10 cellular contexts compared by ENCODE assay signal in genomic region chr2:42962521-42962953, GRCh38.
DNase-seq lines count a peak whose midpoint lies in the region; ATAC-seq and TF ChIP-seq lines count a peak whose summit lies in the region.
"Had no signal": no experiment of that assay in that cellular context is flagged by ENCODE, and none has a peak within 500 bp of the region (broad histone marks: within the 10 kb centered on the region; RNA-seq: fewer than 3 reads in every experiment).

No MANE protein-coding gene starts in this region.

- H3K27ac ChIP-seq in breast epithelium (peak overlapping the region; percentile 91 to 92), mammary epithelial cell (ENCODE audit: insufficient read depth, low read depth, low read length) (no peak overlapping the region), urinary bladder (ENCODE audit: low read depth) (peak overlapping the region; percentile 63), colonic mucosa (no peak overlapping the region)

- intact Hi-C loops in breast epithelium (cut with DNase I; ENCODE audit: low total_unique reads) (no loop called here), mammary epithelial cell (cut with micrococcal nuclease) (no loop called here), colonic mucosa (cut with DNase I) (no loop called here)

- H3K4me1 ChIP-seq in breast epithelium = peaks cover 17 to 19% of the 10 kb centered on the region in 2 donors
- H3K4me1 ChIP-seq in mammary epithelial cell (ENCODE audit: insufficient read depth, low read length) = peaks cover 20% of the 10 kb centered on the region
- H3K4me1 ChIP-seq in urinary bladder (ENCODE audit: insufficient read depth) = peaks cover 2% of the 10 kb centered on the region
- H3K4me1 ChIP-seq in colonic mucosa = no peaks in the 10 kb centered on the region

- peak; percentile 45 for ATAC-seq in activated CD8-positive, alpha-beta T cell treated with anti-CD3 and anti-CD28 coated beads, Interleukin-2, amount 10 ng/mL, durations not matched to agents 7 days and 5 days

- no peaks in the 10 kb centered on the region for H3K79me2 ChIP-seq in mammary epithelial cell (ENCODE audit: insufficient read depth, low read length)

- TF ChIP-seq POLR2A in breast epithelium (IDR thresholded peaks at IDR 0.05) = no peak

- H3K4me3 ChIP-seq in breast epithelium = no peak overlapping the region
- no peak overlapping the region for H3K4me3 ChIP-seq in mammary epithelial cell (replicated peaks in 1 of 3; ENCODE audit: insufficient read depth in 1 of 3, low read depth in 2 of 3, low read length in 3 of 3)
- no peak overlapping the region for H3K4me3 ChIP-seq in urinary bladder (ENCODE audit: low read depth, low read length)
- no peak overlapping the region for H3K4me3 ChIP-seq in colonic mucosa

- no peaks in the 10 kb centered on the region for H3K36me3 Mint-ChIP-seq in activated CD8-positive, alpha-beta T cell treated with anti-CD3 and anti-CD28 coated beads, Interleukin-2, amount 10 ng/mL, durations not matched to agents 7 days and 5 days (ENCODE audit: low read depth)
- H3K36me3 Mint-ChIP-seq in mesothelial cell of epicardium = no peaks in the 10 kb centered on the region

- DNase-seq in breast epithelium (ENCODE audit: low spot score in 2 of 2) = no peak
- DNase-seq in mammary epithelial cell = no peak
- DNase-seq in activated CD8-positive, alpha-beta T cell treated with anti-CD3 and anti-CD28 coated beads, Interleukin-2, amount 10 ng/mL, durations not matched to agents 7 days and 5 days = peak; percentile 33
- no peak for DNase-seq in mesothelial cell of epicardium (ENCODE audit: low spot score in 2 of 2, unreplicated experiment in 2 of 2)
- DNase-seq in HCEC 1CT = no peak
- no peak for DNase-seq in COLO668 (lab: John Stamatoyannopoulos, UW; ENCODE audit: unreplicated experiment)
- no peak for DNase-seq in colonic mucosa
- DNase-seq: NCI-H146, occipital lobe had no signal

- in situ Hi-C loops in mammary epithelial cell (cut with MboI; ENCODE audit: low sequenced_read_pairs in 2 of 2) = loop anchor here in 1 of 2 donors (10.0 kb wide), 1 partner anchor 522 kb away; no protein-coding TSS in a partner anchor

- H4K20me1 ChIP-seq in mammary epithelial cell (ENCODE audit: insufficient read depth, low read length) = no peaks in the 10 kb centered on the region

- peaks cover 18% of the 10 kb centered on the region for H3K27me3 Mint-ChIP-seq in activated CD8-positive, alpha-beta T cell treated with anti-CD3 and anti-CD28 coated beads, Interleukin-2, amount 10 ng/mL, durations not matched to agents 7 days and 5 days (ENCODE audit: low read depth)
- H3K27me3 Mint-ChIP-seq in mesothelial cell of epicardium (ENCODE audit: low read depth) = no peaks in the 10 kb centered on the region

- H3K36me3 ChIP-seq in breast epithelium (no peaks in the 10 kb centered on the region), mammary epithelial cell (ENCODE audit: insufficient read depth, low read length) (no peaks in the 10 kb centered on the region), urinary bladder (ENCODE audit: insufficient read depth) (no peaks in the 10 kb centered on the region), colonic mucosa (no peaks in the 10 kb centered on the region)

- TF ChIP-seq CTCF in breast epithelium (IDR thresholded peaks at IDR 0.05) (no peak), mammary epithelial cell (conservative IDR thresholded peaks at IDR 0.05 in 1 of 2, IDR thresholded peaks at IDR 0.05 in 1 of 2; ENCODE audit: extremely low read depth in 1 of 2, insufficient read depth in 1 of 2, low read depth in 1 of 2, low read length in 2 of 2) (no peak), mesothelial cell of epicardium (IDR thresholded peaks at IDR 0.05; ENCODE audit: unreplicated experiment) (no peak), colonic mucosa (IDR thresholded peaks at IDR 0.05) (no peak)

- WGBS in mammary epithelial cell (ENCODE audit: low coverage, missing lambda C conversion rate) = 79% methylated on average over 6 of the region's 12 CpGs
- WGBS in urinary bladder = 36% methylated on average over 12 of the region's 12 CpGs

- H2AFZ ChIP-seq in mammary epithelial cell (ENCODE audit: low read depth, low read length) = no peak overlapping the region

- H3K9me3 ChIP-seq in breast epithelium = no peaks in the 10 kb centered on the region
- H3K9me3 ChIP-seq in mammary epithelial cell (replicated peaks; ENCODE audit: insufficient read depth, low read length) = no peaks in the 10 kb centered on the region
- no peaks in the 10 kb centered on the region for H3K9me3 ChIP-seq in colonic mucosa

- H3K9ac ChIP-seq in mammary epithelial cell (ENCODE audit: insufficient read depth, low read length) (no peak overlapping the region), colonic mucosa (ENCODE audit: low read depth in 2 of 2, low read length in 2 of 2) (no peak overlapping the region)

- dilution Hi-C loops in mammary epithelial cell (cut with HindIII; ENCODE audit: low sequenced_read_pairs) = no loop called here

- H3K9me3 Mint-ChIP-seq in activated CD8-positive, alpha-beta T cell treated with anti-CD3 and anti-CD28 coated beads, Interleukin-2, amount 10 ng/mL, durations not matched to agents 7 days and 5 days (ENCODE audit: insufficient read depth) = no peaks in the 10 kb centered on the region
- no peaks in the 10 kb centered on the region for H3K9me3 Mint-ChIP-seq in mesothelial cell of epicardium

- peak overlapping the region; percentile 53 for H3K27ac Mint-ChIP-seq in activated CD8-positive, alpha-beta T cell treated with anti-CD3 and anti-CD28 coated beads, Interleukin-2, amount 10 ng/mL, durations not matched to agents 7 days and 5 days
- H3K27ac Mint-ChIP-seq in mesothelial cell of epicardium = peak overlapping the region; percentile 39

- H3K27me3 ChIP-seq in breast epithelium (no peaks in the 10 kb centered on the region), mammary epithelial cell (ENCODE audit: insufficient read depth, low read length) (no peaks in the 10 kb centered on the region), colonic mucosa (no peaks in the 10 kb centered on the region)

- no TSS peak for BruUV-seq in mammary epithelial cell (replicated peaks; lab: Mats Ljungman, UMichigan)

- POLR2A ChIA-PET in activated CD8-positive, alpha-beta T cell treated with anti-CD3 and anti-CD28 coated beads, Interleukin-2, amount 10 ng/mL, durations not matched to agents 7 days and 5 days (lab: Charles Lee) = interaction anchor here (1.3 to 1.6 kb wide), 2 partner anchors 263 to 266 kb away, joined by 4 read pairs; no protein-coding TSS in a partner anchor

- no peak overlapping the region for H3K4me3 Mint-ChIP-seq in activated CD8-positive, alpha-beta T cell treated with anti-CD3 and anti-CD28 coated beads, Interleukin-2, amount 10 ng/mL, durations not matched to agents 7 days and 5 days
- no peak overlapping the region for H3K4me3 Mint-ChIP-seq in mesothelial cell of epicardium

- CTCF ChIA-PET in mammary epithelial cell (lab: Charles Lee; ENCODE audit: low non-redundant PET) = no interaction called here
- CTCF ChIA-PET in activated CD8-positive, alpha-beta T cell treated with anti-CD3 and anti-CD28 coated beads, Interleukin-2, amount 10 ng/mL, durations not matched to agents 7 days and 5 days (lab: Charles Lee) = interaction anchor here (0.6 to 3.6 kb wide), 8 partner anchors 11 to 522 kb away, joined by 3 to 20 read pairs (median 3); partner anchors contain the start of gene ZFP36L2

- no peak overlapping the region for H3K4me2 ChIP-seq in mammary epithelial cell (ENCODE audit: insufficient read depth, low read depth, low read length)

- peaks cover 21% of the 10 kb centered on the region for H3K4me1 Mint-ChIP-seq in activated CD8-positive, alpha-beta T cell treated with anti-CD3 and anti-CD28 coated beads, Interleukin-2, amount 10 ng/mL, durations not matched to agents 7 days and 5 days (ENCODE audit: low read depth)
- peaks cover 30% of the 10 kb centered on the region for H3K4me1 Mint-ChIP-seq in mesothelial cell of epicardium

Comparison
In these comparisons a context has a peak if more than half of its experiments do, and no peak if none do; other contexts are left out.
1. H3K27ac ChIP-seq: peak in breast epithelium (2 of 2) and urinary bladder (single experiment); none in mammary epithelial cell (single experiment) and colonic mucosa (single experiment).